Comparison of ENCODE assay signal across 8 cellular contexts in genomic region chr22:29306175-29306829, GRCh38. TPM values are rescaled to one million over a fixed set of nuclear protein-coding genes. Genes with fewer than 3 reads are reported as not detected.
DNase-seq lines count a peak whose midpoint lies in the region; ATAC-seq and TF ChIP-seq lines count a peak whose summit lies in the region.

Gene GAS2L1, plus strand, starts transcription at chr22:29306650. Its CDS starts 1,456 bp downstream, at chr22:29308106.

- peak within 1 kb of the TSS; percentile 12 for H3K27ac Mint-ChIP-seq in activated T-helper 2 cell treated with anti-CD3 and anti-CD28 coated beads, Interferon-gamma antibody, Interleukin-2, Interleukin-4, amounts not matched to agents 10 μg/mL and 5 μg/mL and 100 μg/mL, durations not matched to agents 14 hours and 24 hours and 36 hours
- H3K27ac Mint-ChIP-seq in naive B cell, result peak within 1 kb of the TSS in 2 of 6 donors; percentile 27 to 33

- H3K27me3 ChIP-seq in BE2C, result no peaks in the 10 kb centered on the region
- no peaks in the 10 kb centered on the region for H3K27me3 ChIP-seq in GM23248 (replicated peaks; ENCODE audit: insufficient read depth)
- H3K27me3 ChIP-seq in upper lobe of left lung, result no peaks in the 10 kb centered on the region

- no peaks in the 10 kb centered on the region for H3K9me3 ChIP-seq in BE2C
- H3K9me3 ChIP-seq in GM23248 (ENCODE audit: low read depth), result no peaks in the 10 kb centered on the region
- no peaks in the 10 kb centered on the region for H3K9me3 ChIP-seq in upper lobe of left lung

- TF ChIP-seq CTCF in BE2C (IDR thresholded peaks at IDR 0.05; ENCODE audit: low read depth, low read length) (peak; percentile 63), upper lobe of left lung (IDR thresholded peaks at IDR 0.05) (peak; percentile 64 to 85 (median 76))

- peaks cover 13% of the 10 kb centered on the region for H3K4me1 Mint-ChIP-seq in activated T-helper 2 cell treated with anti-CD3 and anti-CD28 coated beads, Interferon-gamma antibody, Interleukin-2, Interleukin-4, amounts not matched to agents 10 μg/mL and 5 μg/mL and 100 μg/mL, durations not matched to agents 14 hours and 24 hours and 36 hours (ENCODE audit: low read depth)
- peaks cover 19 to 33% (median 26%) of the 10 kb centered on the region in 3 donors for H3K4me1 Mint-ChIP-seq in naive B cell

- WGBS in GM23248 (ENCODE audit: low coverage in 1 of 2, low lambda C conversion rate in 2 of 2, missing lambda C conversion rate in 2 of 2), 2 experiments, result 0 to 1% methylated on average over 26 to 40 of the region's 40 CpGs
- WGBS in upper lobe of left lung, 2 donors, result 0% methylated on average over 9 to 29 of the region's 40 CpGs

- H3K36me3 ChIP-seq in BE2C (peaks cover 4% of the 10 kb centered on the region), GM23248 (ENCODE audit: low read depth) (no peaks in the 10 kb centered on the region), upper lobe of left lung (peaks cover 0 to 4% (median under 1%) of the 10 kb centered on the region in 4 donors)

- intact Hi-C loops in activated T-helper 2 cell treated with anti-CD3 and anti-CD28 coated beads, Interferon-gamma antibody, Interleukin-2, Interleukin-4, amounts not matched to agents 10 μg/mL and 5 μg/mL and 100 μg/mL, durations not matched to agents 14 hours and 24 hours and 36 hours (cut with micrococcal nuclease), result no loop called here

- H3K4me3 ChIP-seq in BE2C (ENCODE audit: low read depth, low read length), result peak within 1 kb of the TSS; percentile 83
- peak within 1 kb of the TSS; percentile 87 for H3K4me3 ChIP-seq in GM23248
- H3K4me3 ChIP-seq in upper lobe of left lung, result peak within 1 kb of the TSS; percentile 67 to 79 (median 72)

- ATAC-seq in naive B cell (ENCODE audit: low read depth in 2 of 2), result peak; percentile 59 to 63
- peak; percentile 84 to 85 for ATAC-seq in upper lobe of left lung (ENCODE audit: low FRiP score in 2 of 2)
- no peak for ATAC-seq in GM19397 (IDR thresholded peaks at IDR 0.05; ENCODE audit: unreplicated experiment)

- in situ Hi-C loops in GM23248 (cut with MboI), result no loop called here

- H3K4me3 Mint-ChIP-seq in activated T-helper 2 cell treated with anti-CD3 and anti-CD28 coated beads, Interferon-gamma antibody, Interleukin-2, Interleukin-4, amounts not matched to agents 10 μg/mL and 5 μg/mL and 100 μg/mL, durations not matched to agents 14 hours and 24 hours and 36 hours (ENCODE audit: low read depth), result peak within 1 kb of the TSS; percentile 79
- peak within 1 kb of the TSS; percentile 73 to 88 (median 83) for H3K4me3 Mint-ChIP-seq in naive B cell

- no peaks in the 10 kb centered on the region for H4K20me1 ChIP-seq in GM23248 (ENCODE audit: insufficient read depth)

- peak within 1 kb of the TSS; percentile 51 for H3K27ac ChIP-seq in GM23248
- H3K27ac ChIP-seq in upper lobe of left lung, result peak within 1 kb of the TSS; percentile 76 to 90 (median 86)

- no peak for TF ChIP-seq POLR2A in upper lobe of left lung (IDR thresholded peaks at IDR 0.05)

- DNase-seq in BE2C, result peak; percentile 88
- DNase-seq in GM23248, result peak; percentile 94
- peak; percentile 84 for DNase-seq in NCI-H82 (lab: John Stamatoyannopoulos, UW)
- DNase-seq in activated T-helper 2 cell treated with anti-CD3 and anti-CD28 coated beads, Interferon-gamma antibody, Interleukin-2, Interleukin-4, amounts not matched to agents 10 μg/mL and 5 μg/mL and 100 μg/mL, durations not matched to agents 14 hours and 24 hours and 36 hours (ENCODE audit: low spot score), result peak; percentile 52
- peak; percentile 67 for DNase-seq in fibroblast of the conjunctiva (ENCODE audit: low read depth)
- peak; percentile 27 for DNase-seq in naive B cell
- peak; percentile 83 to 95 for DNase-seq in upper lobe of left lung

- peak within 1 kb of the TSS; percentile 84 for H3K9ac ChIP-seq in GM23248

- peaks cover 5% of the 10 kb centered on the region for H3K4me1 ChIP-seq in BE2C
- peaks cover 16% of the 10 kb centered on the region for H3K4me1 ChIP-seq in GM23248 (ENCODE audit: insufficient read depth)
- H3K4me1 ChIP-seq in upper lobe of left lung, result peaks cover 49 to 69% (median 55%) of the 10 kb centered on the region in 4 donors

- peaks cover 2% of the 10 kb centered on the region for H3K36me3 Mint-ChIP-seq in activated T-helper 2 cell treated with anti-CD3 and anti-CD28 coated beads, Interferon-gamma antibody, Interleukin-2, Interleukin-4, amounts not matched to agents 10 μg/mL and 5 μg/mL and 100 μg/mL, durations not matched to agents 14 hours and 24 hours and 36 hours (ENCODE audit: low read depth)
- peaks cover 0 to 1% of the 10 kb centered on the region in 2 donors for H3K36me3 Mint-ChIP-seq in naive B cell

- peaks cover 24% of the 10 kb centered on the region for H3K79me2 ChIP-seq in GM23248 (ENCODE audit: insufficient read depth)

- peaks cover 6% of the 10 kb centered on the region for H3K27me3 Mint-ChIP-seq in activated T-helper 2 cell treated with anti-CD3 and anti-CD28 coated beads, Interferon-gamma antibody, Interleukin-2, Interleukin-4, amounts not matched to agents 10 μg/mL and 5 μg/mL and 100 μg/mL, durations not matched to agents 14 hours and 24 hours and 36 hours (ENCODE audit: low read depth)
- peaks cover 9 to 57% (median 31%) of the 10 kb centered on the region in 3 donors for H3K27me3 Mint-ChIP-seq in naive B cell

- peak within 1 kb of the TSS; percentile 96 for H3K4me2 ChIP-seq in GM23248 (ENCODE audit: unreplicated experiment)

- TF ChIP-seq EP300 in upper lobe of left lung (IDR thresholded peaks at IDR 0.05), result no peak

- H3F3A ChIP-seq in GM23248 (ENCODE audit: insufficient read depth), result peaks cover 3% of the 10 kb centered on the region

- H2AFZ ChIP-seq in GM23248, result peak within 1 kb of the TSS; percentile 98

- H3K9me2 ChIP-seq in GM23248 (ENCODE audit: insufficient read depth), result no peaks in the 10 kb centered on the region

- H3K9me3 Mint-ChIP-seq in activated T-helper 2 cell treated with anti-CD3 and anti-CD28 coated beads, Interferon-gamma antibody, Interleukin-2, Interleukin-4, amounts not matched to agents 10 μg/mL and 5 μg/mL and 100 μg/mL, durations not matched to agents 14 hours and 24 hours and 36 hours, result no peaks in the 10 kb centered on the region
- no peaks in the 10 kb centered on the region for H3K9me3 Mint-ChIP-seq in naive B cell

RNA-seq across cellular contexts. Expression of gene GAS2L1, which starts in this region (rescaled TPM):
- polyA plus RNA-seq in BE2C (2012; ENCODE audit: insufficient read depth, insufficient read length, low read depth), result 4.2 TPM
- 23.7 and 26.3 TPM in 2 replicates for total RNA-seq in GM23248 (2014; rRNA removed; shearing (Covaris generic))
- polyA plus RNA-seq in GM23248 (2016; fragmentation: Nextera tagmentation; extraction: Ambion mirVana) (21.2 and 22.7 TPM in 2 replicates), naive B cell (ENCODE audit: low read depth in 6 of 6) (1 to 10 TPM in 3 of 6 donors, under 1 TPM in 2, not detected in 1; 0.39 to 1.2 (median 1.0) TPM)
- total RNA-seq in activated T-helper 2 cell treated with anti-CD3 and anti-CD28 coated beads, Interferon-gamma antibody, Interleukin-2, Interleukin-4, amounts not matched to agents 10 μg/mL and 5 μg/mL and 100 μg/mL, durations not matched to agents 14 hours and 24 hours and 36 hours, result 3.0 and 3.4 TPM in 2 replicates
- total RNA-seq in upper lobe of left lung, result 10 to 100 TPM; 14.4 to 63.4 (median 36.1) TPM

Comparison
In these comparisons a context has a peak if more than half of its experiments do, and no peak if none do; other contexts are left out.
1. DNase-seq: peak in every context shown above with its lines; median percentile 94 in GM23248; 89 in upper lobe of left lung; 88 in BE2C; 84 in NCI-H82; 67 in fibroblast of the conjunctiva; 52 in activated T-helper 2 cell treated with anti-CD3 and anti-CD28 coated beads, Interferon-gamma antibody, Interleukin-2, Interleukin-4, amounts not matched to agents 10 μg/mL and 5 μg/mL and 100 μg/mL, durations not matched to agents 14 hours and 24 hours and 36 hours; 27 in naive B cell.